Comparison of ENCODE assay signal across 1 cellular context in the genomic region with DNA sequence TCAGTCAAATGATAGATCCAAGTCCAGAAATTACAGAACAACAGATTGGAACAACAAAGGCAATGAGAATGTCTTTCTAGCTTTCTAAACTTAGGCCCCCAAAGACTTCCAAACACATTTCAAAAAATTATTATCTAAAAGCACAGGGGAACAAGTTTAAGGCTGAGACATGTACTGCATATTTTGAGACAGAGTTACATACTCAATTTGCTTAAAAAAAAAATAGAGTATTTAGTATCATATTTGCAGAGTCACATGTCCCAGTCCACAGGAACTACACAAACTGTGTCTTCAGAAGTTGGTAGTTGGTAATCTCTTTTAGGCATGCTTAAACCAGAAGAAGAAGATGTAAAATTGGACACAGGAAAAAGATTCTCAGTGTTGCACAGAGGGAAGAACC.
TF ChIP-seq lines count a peak whose summit lies in the region.

No MANE protein-coding gene starts in this region.

TF ChIP-seq in K562, 482 proteins besides CTCF, POLR2A, EP300 and RAD21 (continued from another document):
- TF ChIP-seq, protein P1, sequence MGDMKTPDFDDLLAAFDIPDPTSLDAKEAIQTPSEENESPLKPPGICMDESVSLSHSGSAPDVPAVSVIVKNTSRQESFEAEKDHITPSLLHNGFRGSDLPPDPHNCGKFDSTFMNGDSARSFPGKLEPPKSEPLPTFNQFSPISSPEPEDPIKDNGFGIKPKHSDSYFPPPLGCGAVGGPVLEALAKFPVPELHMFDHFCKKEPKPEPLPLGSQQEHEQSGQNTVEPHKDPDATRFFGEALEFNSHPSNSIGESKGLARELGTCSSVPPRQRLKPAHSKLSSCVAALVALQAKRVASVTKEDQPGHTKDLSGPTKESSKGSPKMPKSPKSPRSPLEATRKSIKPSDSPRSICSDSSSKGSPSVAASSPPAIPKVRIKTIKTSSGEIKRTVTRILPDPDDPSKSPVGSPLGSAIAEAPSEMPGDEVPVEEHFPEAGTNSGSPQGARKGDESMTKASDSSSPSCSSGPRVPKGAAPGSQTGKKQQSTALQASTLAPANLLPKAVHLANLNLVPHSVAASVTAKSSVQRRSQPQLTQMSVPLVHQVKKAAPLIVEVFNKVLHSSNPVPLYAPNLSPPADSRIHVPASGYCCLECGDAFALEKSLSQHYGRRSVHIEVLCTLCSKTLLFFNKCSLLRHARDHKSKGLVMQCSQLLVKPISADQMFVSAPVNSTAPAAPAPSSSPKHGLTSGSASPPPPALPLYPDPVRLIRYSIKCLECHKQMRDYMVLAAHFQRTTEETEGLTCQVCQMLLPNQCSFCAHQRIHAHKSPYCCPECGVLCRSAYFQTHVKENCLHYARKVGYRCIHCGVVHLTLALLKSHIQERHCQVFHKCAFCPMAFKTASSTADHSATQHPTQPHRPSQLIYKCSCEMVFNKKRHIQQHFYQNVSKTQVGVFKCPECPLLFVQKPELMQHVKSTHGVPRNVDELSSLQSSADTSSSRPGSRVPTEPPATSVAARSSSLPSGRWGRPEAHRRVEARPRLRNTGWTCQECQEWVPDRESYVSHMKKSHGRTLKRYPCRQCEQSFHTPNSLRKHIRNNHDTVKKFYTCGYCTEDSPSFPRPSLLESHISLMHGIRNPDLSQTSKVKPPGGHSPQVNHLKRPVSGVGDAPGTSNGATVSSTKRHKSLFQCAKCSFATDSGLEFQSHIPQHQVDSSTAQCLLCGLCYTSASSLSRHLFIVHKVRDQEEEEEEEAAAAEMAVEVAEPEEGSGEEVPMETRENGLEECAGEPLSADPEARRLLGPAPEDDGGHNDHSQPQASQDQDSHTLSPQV (IDR thresholded peaks at IDR 0.05) = 0 out of 2 replicates have a peak, but pooled peaks have one; percentile 4
- no peak for TF ChIP-seq BRD4 (IDR thresholded peaks at IDR 0.05)
- TF ChIP-seq ZBTB8A (IDR thresholded peaks at IDR 0.05; ENCODE audit: partially characterized antibody) = no peak
- peak; percentile 20; the same call in 1 of the 2 replicates for TF ChIP-seq ZNF584 (CRISPR knock-in tag; IDR thresholded peaks at IDR 0.05; ENCODE audit: low read depth)
- TF ChIP-seq HSF4 (CRISPR knock-in tag; IDR thresholded peaks at IDR 0.05; ENCODE audit: borderline replicate concordance) = no peak
